8 cellular contexts compared by ENCODE assay signal in genomic region chr16:84819644-84820304, GRCh38. TPM values are rescaled to one million over a fixed set of nuclear protein-coding genes. Genes with fewer than 3 reads are reported as not detected.
DNase-seq lines count a peak whose midpoint lies in the region; ATAC-seq and TF ChIP-seq lines count a peak whose summit lies in the region.

CRISPLD2 (plus strand) TSS chr16:84819985; CDS start chr16:84838496, 18,511 bp downstream.

- no peaks in the 10 kb centered on the region for H3K79me2 ChIP-seq in mesendoderm (ENCODE audit: control insufficient read depth, insufficient read depth, low read length)

- DNase-seq in CD8-positive, alpha-beta memory T cell = peak; percentile 63 to 86 (median 75)
- DNase-seq in HPDE6-E6E7 (ENCODE audit: extremely low spot score) (peak; percentile 96), NOMO-1 (lab: John Stamatoyannopoulos, UW; ENCODE audit: unreplicated experiment in 2 of 2) (peak; percentile 79 to 90), endodermal cell (peak; percentile 98), mesendoderm (peak; percentile 92)
- DNase-seq in activated CD8-positive, alpha-beta memory T cell treated with anti-CD3 and anti-CD28 coated beads, Interleukin-2, amount 50 U/mL, for 48 hours = peak; percentile 91
- peak; percentile 78 to 82 (median 81) for DNase-seq in stimulated activated CD4-positive, alpha-beta T cell treated with anti-CD3 and anti-CD28 coated beads, TNF-alpha, amount 100 ng/mL, for 4 hours (ENCODE audit: low read depth in 3 of 3)

- 5 to 8% methylated on average over 28 to 53 of the region's 53 CpGs for WGBS in endodermal cell (ENCODE audit: insufficient coverage in 1 of 2, insufficient read length in 1 of 2), 2 experiments
- WGBS in mesendoderm (ENCODE audit: extremely low coverage, insufficient coverage, low lambda C conversion rate) = no CpG with 5 or more reads among the region's 53 CpGs

- H3K56ac ChIP-seq in mesendoderm (ENCODE audit: low read length) = peak within 1 kb of the TSS; percentile 80

- POLR2A ChIA-PET in CD8-positive, alpha-beta memory T cell (lab: Charles Lee) = no interaction called here

- H4K8ac ChIP-seq in mesendoderm (ENCODE audit: low read depth, low read length) = no peak within 1 kb of the TSS

- peaks cover 4% of the 10 kb centered on the region for H3K27me3 ChIP-seq in CD8-positive, alpha-beta memory T cell (ENCODE audit: insufficient read depth, low read length, poor library complexity, severe bottlenecking)
- H3K27me3 ChIP-seq in endodermal cell (ENCODE audit: control insufficient read depth, insufficient read depth, low read length, poor library complexity, severe bottlenecking) (peaks cover 56% of the 10 kb centered on the region), mesendoderm (ENCODE audit: insufficient read depth, low read length, poor library complexity) (peaks cover 2% of the 10 kb centered on the region)

- H3K9ac ChIP-seq in endodermal cell (ENCODE audit: extremely low read depth, low read length, poor library complexity, severe bottlenecking) (no peak within 1 kb of the TSS), mesendoderm (ENCODE audit: low read length) (peak within 1 kb of the TSS; percentile 59)

- no peaks in the 10 kb centered on the region for H3K36me3 ChIP-seq in CD8-positive, alpha-beta memory T cell (ENCODE audit: insufficient read depth, low read length)
- H3K36me3 ChIP-seq in endodermal cell (ENCODE audit: control insufficient read depth, insufficient read depth, low read length) = no peaks in the 10 kb centered on the region
- H3K36me3 ChIP-seq in mesendoderm (ENCODE audit: control insufficient read depth, insufficient read depth, low read length) = no peaks in the 10 kb centered on the region

- peak within 1 kb of the TSS; percentile 82 for H3K4me2 ChIP-seq in mesendoderm (ENCODE audit: low read length)

- ATAC-seq in HG03196 (IDR thresholded peaks at IDR 0.05; ENCODE audit: unreplicated experiment) = no peak

- no peak within 1 kb of the TSS for H2BK15ac ChIP-seq in mesendoderm (replicated peaks; ENCODE audit: low read depth)

- H2BK120ac ChIP-seq in mesendoderm (ENCODE audit: low read depth, low read length) = no peak within 1 kb of the TSS

- CTCF ChIA-PET in CD8-positive, alpha-beta memory T cell (lab: Charles Lee) = no interaction called here

- no peak within 1 kb of the TSS for H3K18ac ChIP-seq in mesendoderm (ENCODE audit: low read length)

- peaks cover 9 to 10% (median 9%) of the 10 kb centered on the region in 3 donors for H3K4me1 Mint-ChIP-seq in CD8-positive, alpha-beta memory T cell
- peaks cover 6% of the 10 kb centered on the region for H3K4me1 Mint-ChIP-seq in endodermal cell

- no peak within 1 kb of the TSS for H4K5ac ChIP-seq in mesendoderm (ENCODE audit: low read length)

- no peaks in the 10 kb centered on the region for H3K9me3 ChIP-seq in CD8-positive, alpha-beta memory T cell (ENCODE audit: low read length)
- H3K9me3 ChIP-seq in endodermal cell (ENCODE audit: control insufficient read depth, low read length) = no peaks in the 10 kb centered on the region

- H2BK5ac ChIP-seq in mesendoderm (ENCODE audit: low read length) = no peak within 1 kb of the TSS

- no peaks in the 10 kb centered on the region for H3K36me3 Mint-ChIP-seq in CD8-positive, alpha-beta memory T cell
- no peaks in the 10 kb centered on the region for H3K36me3 Mint-ChIP-seq in endodermal cell (ENCODE audit: low read depth)

- no peak within 1 kb of the TSS for H3K4ac ChIP-seq in mesendoderm (ENCODE audit: low read depth, low read length)

- H3K4me3 Mint-ChIP-seq in CD8-positive, alpha-beta memory T cell = peak within 1 kb of the TSS; percentile 40 to 71 (median 63)
- peak within 1 kb of the TSS; percentile 56 for H3K4me3 Mint-ChIP-seq in endodermal cell

- no peak within 1 kb of the TSS for H2AK5ac ChIP-seq in mesendoderm (ENCODE audit: low read length)

- H3K9me3 Mint-ChIP-seq in CD8-positive, alpha-beta memory T cell = peaks cover 0 to 2% (median 0%) of the 10 kb centered on the region in 5 donors
- H3K9me3 Mint-ChIP-seq in endodermal cell = no peaks in the 10 kb centered on the region

- H3K4me1 ChIP-seq in CD8-positive, alpha-beta memory T cell (ENCODE audit: insufficient read depth, low read length) = peaks cover 16% of the 10 kb centered on the region
- H3K4me1 ChIP-seq in endodermal cell (ENCODE audit: control insufficient read depth, insufficient read depth, low read length) = no peaks in the 10 kb centered on the region
- no peaks in the 10 kb centered on the region for H3K4me1 ChIP-seq in mesendoderm (ENCODE audit: control insufficient read depth, low read depth, low read length)

- H3K23ac ChIP-seq in mesendoderm (ENCODE audit: low read length) = no peak within 1 kb of the TSS

- H3K27ac Mint-ChIP-seq in CD8-positive, alpha-beta memory T cell = peak within 1 kb of the TSS in 1 of 8 donors; percentile 68
- H3K27ac Mint-ChIP-seq in endodermal cell = no peak within 1 kb of the TSS

- peak within 1 kb of the TSS; percentile 72 for H3K4me3 ChIP-seq in CD8-positive, alpha-beta memory T cell (ENCODE audit: low read length)
- H3K4me3 ChIP-seq in endodermal cell (ENCODE audit: low read length) = peak within 1 kb of the TSS; percentile 83
- peak within 1 kb of the TSS; percentile 29 for H3K4me3 ChIP-seq in mesendoderm (ENCODE audit: low read length)

- H3K27me3 Mint-ChIP-seq in CD8-positive, alpha-beta memory T cell = peaks cover 17 to 65% of the 10 kb centered on the region in 2 donors
- H3K27me3 Mint-ChIP-seq in endodermal cell (ENCODE audit: insufficient read depth) = peaks cover 69% of the 10 kb centered on the region

- H3K79me1 ChIP-seq in mesendoderm (ENCODE audit: low read length) = no peaks in the 10 kb centered on the region

- no peak within 1 kb of the TSS for H3K27ac ChIP-seq in CD8-positive, alpha-beta memory T cell (ENCODE audit: low read depth, low read length)
- no peak within 1 kb of the TSS for H3K27ac ChIP-seq in endodermal cell (ENCODE audit: low read depth, low read length)
- H3K27ac ChIP-seq in mesendoderm (ENCODE audit: low read depth, low read length) = no peak within 1 kb of the TSS

- no peak for TF ChIP-seq CTCF in endodermal cell (conservative IDR thresholded peaks at IDR 0.05)

RNA-seq across cellular contexts. Expression of gene CRISPLD2, which starts in this region (rescaled TPM):
- total RNA-seq in CD8-positive, alpha-beta memory T cell = under 1 TPM in 1 of 2 experiments, not detected in 1; 0.04 TPM
- polyA plus RNA-seq in CD8-positive, alpha-beta memory T cell = 0.05 TPM
- 1 to 10 TPM; 5.0 to 9.3 TPM for total RNA-seq in endodermal cell
- polyA plus RNA-seq in endodermal cell (2013, experiment 1 of 2) = 1.6 TPM
- 1.7 TPM for polyA plus RNA-seq in endodermal cell (2013, experiment 2 of 2)
- polyA plus RNA-seq in mesendoderm (2013, experiment 1 of 2) = 3.7 TPM
- 3.9 TPM for polyA plus RNA-seq in mesendoderm (2013, experiment 2 of 2)

Comparison
In these comparisons a context has a peak if more than half of its experiments do, and no peak if none do; other contexts are left out.
1. RNA of gene CRISPLD2 (total RNA-seq): 5.0 to 9.3 TPM in endodermal cell; 0.04 TPM in CD8-positive, alpha-beta memory T cell; every median in the first group is over 4 times any median in the second.
2. Peak in DNase-seq and H3K4me3 ChIP-seq in CD8-positive, alpha-beta memory T cell; RNA of the gene not detected or under 1 TPM.
3. H3K4me3 ChIP-seq: peak in every context shown above with its lines; median percentile 83 in endodermal cell; 72 in CD8-positive, alpha-beta memory T cell; 29 in mesendoderm.
4. Peak in every context shown above with its lines, with median percentiles within 50 percentile points of each other: DNase-seq.